ENCODE assay signal across 18 cellular contexts in the genomic region with DNA sequence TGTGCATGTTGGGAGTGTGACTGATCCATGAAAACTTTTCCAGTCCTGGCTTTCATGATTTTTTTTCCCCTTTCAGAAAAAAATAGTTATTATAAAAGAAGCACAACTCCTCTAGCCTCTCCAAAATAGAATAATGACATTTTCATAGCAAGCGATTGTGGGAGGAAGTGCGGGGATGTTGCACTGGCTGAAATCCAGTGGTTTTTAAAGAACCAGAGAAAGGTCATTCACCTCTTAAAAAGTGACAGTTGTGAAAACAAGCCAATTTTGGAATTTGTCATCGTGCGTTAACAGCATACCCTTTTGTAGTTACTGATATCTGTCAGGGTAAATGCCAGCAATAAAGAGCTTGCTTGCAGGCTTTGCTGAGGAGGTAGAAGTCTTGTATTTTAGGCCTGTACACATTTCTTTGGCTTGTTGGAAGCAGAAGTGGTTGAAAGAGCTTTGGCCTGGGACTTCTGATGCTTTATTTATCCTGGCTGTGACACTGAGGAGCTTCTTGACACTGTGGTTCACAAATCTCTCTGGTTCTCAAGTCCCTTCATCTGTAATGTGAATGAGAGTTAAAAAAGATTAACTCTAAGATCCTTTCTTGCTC.
A peak's percentile ranks its signal among the peaks of the same experiment; 100 is the strongest.
DNase-seq lines count a peak whose midpoint lies in the region; ATAC-seq, FAIRE-seq and TF ChIP-seq lines count a peak whose summit lies in the region.
"Had no signal": no experiment of that assay in that cellular context is flagged by ENCODE, and none has a peak within 500 bp of the region (broad histone marks: within the 10 kb centered on the region; RNA-seq: fewer than 3 reads in every experiment).

No MANE protein-coding gene starts in this region.

- no peak for TF ChIP-seq POLR2A in HepG2 (IDR thresholded peaks at IDR 0.05; ENCODE audit: insufficient read depth in 1 of 2, low read depth in 2 of 2, low read length in 2 of 2)

- CTCF ChIA-PET in HepG2 (lab: Yijun Ruan, JAX; ENCODE audit: low intra/inter-chr PET ratio, low total read pairs), result no interaction called here

- TF ChIP-seq RAD21 in HepG2 (CRISPR knock-in tag; IDR thresholded peaks at IDR 0.05), result no peak

- no peaks in the 10 kb centered on the region for H3K9me3 ChIP-seq in HepG2 (ENCODE audit: low read length)
- H3K9me3 ChIP-seq: BE2C had no signal

- POLR2A ChIA-PET in HepG2 (lab: Yijun Ruan, JAX), result no interaction called here

- WGBS in HepG2 (ENCODE audit: low lambda C conversion rate), result 11% methylated on average over 4 of the region's 4 CpGs

- no peak for TF ChIP-seq CTCF in dorsolateral prefrontal cortex (IDR thresholded peaks at IDR 0.05 in 54 of 56, conservative IDR thresholded peaks at IDR 0.05 in 2 of 56; ENCODE audit: low read depth in 1 of 56, partially characterized antibody in 56 of 56)
- TF ChIP-seq CTCF in HepG2 (CRISPR knock-in tag; IDR thresholded peaks at IDR 0.05), result no peak

- H3K4me2 ChIP-seq in HepG2 (ENCODE audit: low read depth, low read length), result peak overlapping the region; percentile 18; the same call in 1 of the 2 replicates
- H3K4me2 ChIP-seq: PC-9 had no signal

- ATAC-seq in HepG2 (no peak), sciatic nerve (peak; percentile 56), GM18907 (IDR thresholded peaks at IDR 0.05; ENCODE audit: unreplicated experiment) (no peak), HG03025 (IDR thresholded peaks at IDR 0.05; ENCODE audit: low FRiP score, unreplicated experiment) (no peak)
- ATAC-seq: K562, SK-N-SH treated with all-trans-retinoic acid at 6 μM for 48 hours had no signal

- BruUV-seq in HepG2 (replicated peaks; lab: Mats Ljungman, UMichigan), result no TSS peak

- H4K20me1 ChIP-seq in HepG2 (ENCODE audit: insufficient read depth, low read length), result no peaks in the 10 kb centered on the region

- peak overlapping the region in 41 of 59 donors; percentile 1 to 86 (median 45) for H3K27ac ChIP-seq in dorsolateral prefrontal cortex
- no peak overlapping the region for H3K27ac ChIP-seq in HepG2 (ENCODE audit: extremely low read length, insufficient read depth, low read length)
- H3K27ac ChIP-seq: PC-9 had no signal

- no peaks in the 10 kb centered on the region for H3K79me2 ChIP-seq in HepG2 (ENCODE audit: insufficient read depth, low read length)

- DNase-seq in RPMI7951 (ENCODE audit: low read depth), result peak; percentile 14
- no peak for DNase-seq in dorsolateral prefrontal cortex
- no peak for DNase-seq in HepG2 (ENCODE audit: low spot score)
- DNase-seq in sciatic nerve (ENCODE audit: low spot score), result no peak
- DNase-seq in NCI-H524 (lab: John Stamatoyannopoulos, UW), result no peak
- DNase-seq in NCI-H1105 (lab: John Stamatoyannopoulos, UW), result no peak
- DNase-seq: BE2C; CD4-positive, alpha-beta T cell; DMS79 treated with DMSO at 0.1 percent for 48 hours; GOT3; NCI-H146; NCI-H2081; NCI-H774; PC-9 had no signal

- H3K27me3 ChIP-seq in dorsolateral prefrontal cortex (no peaks in the 10 kb centered on the region), HepG2 (ENCODE audit: control insufficient read depth in 1 of 2, insufficient read depth in 2 of 2, low read length in 2 of 2) (no peaks in the 10 kb centered on the region)
- H3K27me3 ChIP-seq: BE2C had no signal

- H3K4me3 ChIP-seq in dorsolateral prefrontal cortex, result no peak overlapping the region
- no peak overlapping the region for H3K4me3 ChIP-seq in HepG2 (replicated peaks in 1 of 3; ENCODE audit: insufficient read depth in 1 of 3, low read depth in 2 of 3, low read length in 3 of 3)
- H3K4me3 ChIP-seq: K562, PC-9 had no signal

- no peak for TF ChIP-seq EP300 in HepG2 (IDR thresholded peaks at IDR 0.05; ENCODE audit: low read depth in 2 of 2, low read length in 2 of 2)
- no peak for TF ChIP-seq EP300 in HepG2 (CRISPR knock-in tag; IDR thresholded peaks at IDR 0.05; ENCODE audit: borderline replicate concordance)

- intact Hi-C loops in dorsolateral prefrontal cortex (cut with DNase I) (no loop called here), HepG2 (cut with micrococcal nuclease; ENCODE audit: unreplicated experiment) (no loop called here), sciatic nerve (cut with DNase I) (no loop called here)

- in situ Hi-C loops in HepG2 (cut with HindIII; ENCODE audit: extremely low pct_ligation_motif_present, low pct_unique_long_range_greater_than_20kb), result no loop called here

- H3K4me1 ChIP-seq in HepG2 (ENCODE audit: insufficient read depth, low read length), result peaks cover 32% of the 10 kb centered on the region
- H3K4me1 ChIP-seq: BE2C had no signal

- H2AFZ ChIP-seq in HepG2 (ENCODE audit: low read length), result no peak overlapping the region
- H2AFZ ChIP-seq: PC-9 had no signal

- FAIRE-seq in HepG2 (lab: Jason Lieb, UNC), result no peak
- FAIRE-seq: K562 had no signal

- no peaks in the 10 kb centered on the region for H3K36me3 ChIP-seq in HepG2 (replicated peaks in 1 of 2; ENCODE audit: control insufficient read depth in 1 of 2, insufficient read depth in 2 of 2, low read length in 2 of 2)
- H3K36me3 ChIP-seq: BE2C had no signal

- no peak overlapping the region for H3K9ac ChIP-seq in HepG2 (ENCODE audit: insufficient read depth, low read depth, low read length)

TF ChIP-seq in HepG2, 621 proteins besides CTCF, POLR2A, EP300 and RAD21:
- TF ChIP-seq RXRB (CRISPR knock-in tag; IDR thresholded peaks at IDR 0.05; ENCODE audit: borderline replicate concordance) (peak; percentile 38; the same call in 1 of the 2 replicates), ZNF101 (CRISPR knock-in tag; IDR thresholded peaks at IDR 0.05; ENCODE audit: borderline replicate concordance, low read depth) (no peak), ZNF451 (CRISPR knock-in tag; IDR thresholded peaks at IDR 0.05) (no peak)
TF ChIP-seq in HepG2: peak in this region for 1.
